ENCODE assay signal across 8 cellular contexts in genomic region chr9:136665111-136665703, GRCh38. TPM values are rescaled to one million over a fixed set of nuclear protein-coding genes. Genes with fewer than 3 reads are reported as not detected.
DNase-seq lines count a peak whose midpoint lies in the region; ATAC-seq and TF ChIP-seq lines count a peak whose summit lies in the region.

No MANE protein-coding gene starts in this region.

- TF ChIP-seq CTCF in HFFc6 (IDR thresholded peaks at IDR 0.05) (peak; percentile 40), suprapubic skin (IDR thresholded peaks at IDR 0.05) (peak in 1 of 2 donors; percentile 26)

- no peaks in the 10 kb centered on the region for H3K36me3 ChIP-seq in suprapubic skin

- no peaks in the 10 kb centered on the region for H3K9me3 ChIP-seq in suprapubic skin

- no peak overlapping the region for H3K27ac ChIP-seq in suprapubic skin

- H3K27ac Mint-ChIP-seq in HFFc6 (no peak overlapping the region), immature natural killer cell (no peak overlapping the region)
- H3K27ac Mint-ChIP-seq in activated naive CD8-positive, alpha-beta T cell treated with anti-CD3 and anti-CD28 coated beads, Interleukin-2, amount 10 ng/mL, durations not matched to agents 7 days and 5 days: no peak overlapping the region

- H3K4me1 Mint-ChIP-seq in HFFc6 (ENCODE audit: low read depth) (no peaks in the 10 kb centered on the region), immature natural killer cell (peaks cover 0 to 2% of the 10 kb centered on the region in 2 donors)
- peaks cover 10% of the 10 kb centered on the region for H3K4me1 Mint-ChIP-seq in activated naive CD8-positive, alpha-beta T cell treated with anti-CD3 and anti-CD28 coated beads, Interleukin-2, amount 10 ng/mL, durations not matched to agents 7 days and 5 days

- DNase-seq in CD1c-positive myeloid dendritic cell (ENCODE audit: extremely low spot score) (peak; percentile 38), HFFc6 (no peak), immature natural killer cell (peak; percentile 14 to 22 (median 19)), suprapubic skin (ENCODE audit: low spot score in 2 of 2) (no peak), occipital lobe (lab: John Stamatoyannopoulos, UW) (no peak), SIG-M5 treated with dmso at 0.1 percent for 504 hours (lab: John Stamatoyannopoulos, UW; ENCODE audit: unreplicated experiment) (no peak)
- DNase-seq in activated naive CD8-positive, alpha-beta T cell treated with anti-CD3 and anti-CD28 coated beads, Interleukin-2, amount 10 ng/mL, durations not matched to agents 7 days and 5 days: no peak

- H3K36me3 Mint-ChIP-seq in HFFc6 (ENCODE audit: low read depth): no peaks in the 10 kb centered on the region
- H3K36me3 Mint-ChIP-seq in activated naive CD8-positive, alpha-beta T cell treated with anti-CD3 and anti-CD28 coated beads, Interleukin-2, amount 10 ng/mL, durations not matched to agents 7 days and 5 days: no peaks in the 10 kb centered on the region
- no peaks in the 10 kb centered on the region for H3K36me3 Mint-ChIP-seq in immature natural killer cell

- no peak for TF ChIP-seq EP300 in suprapubic skin (IDR thresholded peaks at IDR 0.05)

- H3K4me3 Mint-ChIP-seq in HFFc6 (peak overlapping the region; percentile 39; the same call in 1 of the 2 replicates), immature natural killer cell (peak overlapping the region in 4 of 5 donors; percentile 35 to 66 (median 58))
- peak overlapping the region; percentile 73 for H3K4me3 Mint-ChIP-seq in activated naive CD8-positive, alpha-beta T cell treated with anti-CD3 and anti-CD28 coated beads, Interleukin-2, amount 10 ng/mL, durations not matched to agents 7 days and 5 days

- H3K4me3 ChIP-seq in suprapubic skin: peak overlapping the region; percentile 54

- H3K27me3 Mint-ChIP-seq in HFFc6 (ENCODE audit: insufficient read depth) (peaks cover 3% of the 10 kb centered on the region; the same call in 1 of the 2 replicates), immature natural killer cell (ENCODE audit: low read depth in 3 of 3) (peaks cover 3 to 5% (median 4%) of the 10 kb centered on the region in 3 donors)
- H3K27me3 Mint-ChIP-seq in activated naive CD8-positive, alpha-beta T cell treated with anti-CD3 and anti-CD28 coated beads, Interleukin-2, amount 10 ng/mL, durations not matched to agents 7 days and 5 days: peaks cover 11% of the 10 kb centered on the region

- H3K27me3 ChIP-seq in suprapubic skin: peaks cover 34% of the 10 kb centered on the region

- ATAC-seq in activated naive CD8-positive, alpha-beta T cell treated with anti-CD3 and anti-CD28 coated beads, Interleukin-2, amount 10 ng/mL, durations not matched to agents 7 days and 5 days (ENCODE audit: low read depth): peak; percentile 21
- no peak for ATAC-seq in HG02970 (IDR thresholded peaks at IDR 0.05; ENCODE audit: low FRiP score, unreplicated experiment)

- 80% methylated on average over 1 of the region's 49 CpGs for WGBS in suprapubic skin

- peaks cover 15% of the 10 kb centered on the region for H3K4me1 ChIP-seq in suprapubic skin

- TF ChIP-seq POLR2A in suprapubic skin (IDR thresholded peaks at IDR 0.05): no peak

- H3K9me3 Mint-ChIP-seq in HFFc6 (no peaks in the 10 kb centered on the region), immature natural killer cell (no peaks in the 10 kb centered on the region)
- H3K9me3 Mint-ChIP-seq in activated naive CD8-positive, alpha-beta T cell treated with anti-CD3 and anti-CD28 coated beads, Interleukin-2, amount 10 ng/mL, durations not matched to agents 7 days and 5 days: no peaks in the 10 kb centered on the region

- POLR2A ChIA-PET in activated naive CD8-positive, alpha-beta T cell treated with anti-CD3 and anti-CD28 coated beads, Interleukin-2, amount 10 ng/mL, durations not matched to agents 7 days and 5 days (lab: Charles Lee): interaction anchor here (0.7 kb wide), 1 partner anchor 63 kb away, joined by 3 read pairs; no protein-coding TSS in a partner anchor

RNA-seq across cellular contexts. Expression of gene EGFL7, which starts 2.5 kb away (rescaled TPM):
- total RNA-seq in HFFc6 (2021; fragmentation: NEBNext Ultra II Directional; extraction: Animal tissue kit (Norgen Biotek cat#: 25700)): 1 to 10 TPM; 3.5 to 6.3 (median 5.6) TPM
- 1 to 10 TPM in 1 of 2 experiments, under 1 TPM in 1; 1.00 to 1.1 TPM for total RNA-seq in activated naive CD8-positive, alpha-beta T cell treated with anti-CD3 and anti-CD28 coated beads, Interleukin-2, amount 10 ng/mL, durations not matched to agents 7 days and 5 days
- 1 to 10 TPM in 1 of 3 donors, not detected in 2; 1.6 TPM for polyA plus RNA-seq in immature natural killer cell
- total RNA-seq in suprapubic skin (10 to 100 TPM; 12.2 to 49.6 (median 28.6) TPM), occipital lobe (13.7 TPM)

RNA-seq across cellular contexts. Expression of gene AGPAT2, which starts 22.1 kb away (rescaled TPM):
- total RNA-seq in HFFc6 (2021; fragmentation: NEBNext Ultra II Directional; extraction: Animal tissue kit (Norgen Biotek cat#: 25700)): 10 to 100 TPM; 48.7 to 58.4 (median 54.8) TPM
- 10 to 100 TPM; 21.6 to 24.8 TPM for total RNA-seq in activated naive CD8-positive, alpha-beta T cell treated with anti-CD3 and anti-CD28 coated beads, Interleukin-2, amount 10 ng/mL, durations not matched to agents 7 days and 5 days
- polyA plus RNA-seq in immature natural killer cell: 10 to 100 TPM; 34.0 to 40.9 (median 35.2) TPM
- total RNA-seq in suprapubic skin (10 to 100 TPM; 43.5 to 73.2 (median 63.5) TPM), occipital lobe (2.2 TPM)

RNA-seq across cellular contexts. Expression of gene DIPK1B, which starts 47.2 kb away (rescaled TPM):
- total RNA-seq in HFFc6 (2021; fragmentation: NEBNext Ultra II Directional; extraction: Animal tissue kit (Norgen Biotek cat#: 25700)): not detected
- total RNA-seq in activated naive CD8-positive, alpha-beta T cell treated with anti-CD3 and anti-CD28 coated beads, Interleukin-2, amount 10 ng/mL, durations not matched to agents 7 days and 5 days: under 1 TPM in 1 of 2 experiments, not detected in 1; 0.11 TPM
- polyA plus RNA-seq in immature natural killer cell: under 1 TPM in 1 of 3 donors, not detected in 2; 0.19 TPM
- total RNA-seq in suprapubic skin (10 to 100 TPM in 1 of 4 donors, 1 to 10 TPM in 3; 3.8 to 13.1 (median 6.3) TPM), occipital lobe (25.1 TPM)

Comparison
In these comparisons a context has a peak if more than half of its experiments do, and no peak if none do; other contexts are left out.
1. DNase-seq: peak in CD1c-positive myeloid dendritic cell (single experiment) and immature natural killer cell (3 of 3); none in HFFc6 (single experiment), activated naive CD8-positive, alpha-beta T cell treated with anti-CD3 and anti-CD28 coated beads, Interleukin-2, amount 10 ng/mL, durations not matched to agents 7 days and 5 days (single experiment), suprapubic skin (0 of 2), occipital lobe (single experiment) and SIG-M5 treated with dmso at 0.1 percent for 504 hours (single experiment).
2. RNA of gene DIPK1B, which starts 47.2 kb away (total RNA-seq): 25.1 TPM in occipital lobe (single experiment) and 3.8 to 13.1 TPM in suprapubic skin; 0.11 TPM in activated naive CD8-positive, alpha-beta T cell treated with anti-CD3 and anti-CD28 coated beads, Interleukin-2, amount 10 ng/mL, durations not matched to agents 7 days and 5 days and not detected in HFFc6; every median in the first group is over 4 times any median in the second.
3. Peak in every context shown above with its lines, with median percentiles within 50 percentile points of each other: H3K4me3 Mint-ChIP-seq.